ENCODE assay signal across 10 cellular contexts in the genomic region with DNA sequence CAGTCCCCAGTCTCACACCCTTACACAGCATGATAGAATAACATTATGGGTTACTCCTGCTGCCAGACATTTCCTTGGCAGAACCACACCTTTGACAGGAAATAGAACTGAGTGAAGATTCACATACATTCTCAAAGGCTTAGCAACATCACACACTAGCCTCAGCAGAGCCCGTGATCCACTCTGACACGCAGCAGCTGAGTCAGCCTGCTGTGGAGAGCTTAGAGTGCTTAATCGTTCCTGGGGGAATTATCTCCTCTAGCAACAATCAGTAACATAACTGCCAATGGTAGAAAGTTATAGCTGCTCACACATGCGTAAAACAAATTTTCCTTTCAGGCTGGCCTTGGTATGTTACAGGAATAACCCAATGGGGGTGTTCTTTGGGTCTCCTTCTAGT.
DNase-seq lines count a peak whose midpoint lies in the region; ATAC-seq and TF ChIP-seq lines count a peak whose summit lies in the region.
"Had no signal": no experiment of that assay in that cellular context is flagged by ENCODE, and none has a peak within 500 bp of the region (broad histone marks: within the 10 kb centered on the region; RNA-seq: fewer than 3 reads in every experiment).

No MANE protein-coding gene starts in this region.

- H3K9ac ChIP-seq in BLaER1 treated with 17β-estradiol and CSF1 and Interleukin-3, amounts not matched to agents 10 nM and 100 nM: no peak overlapping the region

- no peak overlapping the region for H3K4me3 Mint-ChIP-seq in activated CD4-positive, alpha-beta T cell treated with anti-CD3 and anti-CD28 coated beads for 36 hours
- H3K4me3 Mint-ChIP-seq: activated naive CD8-positive, alpha-beta T cell treated with anti-CD3 and anti-CD28 coated beads, Interleukin-2, amount 10 ng/mL, durations not matched to agents 7 days and 5 days had no signal

- no peak overlapping the region for H3K27ac ChIP-seq in BLaER1 treated with 17β-estradiol and CSF1 and Interleukin-3, amounts not matched to agents 10 nM and 100 nM
- no peak overlapping the region for H3K27ac ChIP-seq in esophagus muscularis mucosa (replicated peaks in 1 of 4)
- H3K27ac ChIP-seq: lower lobe of right lung had no signal

- peaks cover 0 to 17% (median 7%) of the 10 kb centered on the region in 10 experiments; a peak in 9 of 20 replicates for H3K4me1 ChIP-seq in BLaER1 treated with 17β-estradiol and CSF1 and Interleukin-3, amounts not matched to agents 10 nM and 100 nM
- peaks cover 0 to 4% (median 2%) of the 10 kb centered on the region in 4 donors for H3K4me1 ChIP-seq in esophagus muscularis mucosa

- no peak overlapping the region for H3K27ac Mint-ChIP-seq in activated CD4-positive, alpha-beta T cell treated with anti-CD3 and anti-CD28 coated beads for 36 hours
- H3K27ac Mint-ChIP-seq: activated naive CD8-positive, alpha-beta T cell treated with anti-CD3 and anti-CD28 coated beads, Interleukin-2, amount 10 ng/mL, durations not matched to agents 7 days and 5 days had no signal

- ATAC-seq in activated CD4-positive, alpha-beta T cell treated with anti-CD3 and anti-CD28 coated beads for 36 hours: no peak

- no peaks in the 10 kb centered on the region for H3K27me3 ChIP-seq in BLaER1 treated with 17β-estradiol and CSF1 and Interleukin-3, amounts not matched to agents 10 nM and 100 nM
- H3K27me3 ChIP-seq in esophagus muscularis mucosa: no peaks in the 10 kb centered on the region

- no peaks in the 10 kb centered on the region for H4K20me1 ChIP-seq in BLaER1 treated with 17β-estradiol and CSF1 and Interleukin-3, amounts not matched to agents 10 nM and 100 nM

- DNase-seq in NCI-H128 (lab: John Stamatoyannopoulos, UW; ENCODE audit: unreplicated experiment): peak; percentile 20
- peak; percentile 93 for DNase-seq in astrocyte of the hippocampus (ENCODE audit: low read depth, low spot score)
- DNase-seq in left kidney (ENCODE audit: low read depth, low spot score): peak; percentile 46
- DNase-seq in cerebellar cortex (ENCODE audit: low spot score): no peak
- no peak for DNase-seq in HT-29 (ENCODE audit: low spot score)
- no peak for DNase-seq in activated CD4-positive, alpha-beta T cell treated with anti-CD3 and anti-CD28 coated beads for 36 hours
- no peak for DNase-seq in esophagus muscularis mucosa (ENCODE audit: extremely low spot score)
- DNase-seq: activated naive CD8-positive, alpha-beta T cell treated with anti-CD3 and anti-CD28 coated beads, Interleukin-2, amount 10 ng/mL, durations not matched to agents 7 days and 5 days; lower lobe of right lung had no signal

- no peaks in the 10 kb centered on the region for H3K9me3 ChIP-seq in BLaER1 treated with 17β-estradiol and CSF1 and Interleukin-3, amounts not matched to agents 10 nM and 100 nM (replicated peaks in 1 of 11)
- H3K9me3 ChIP-seq in esophagus muscularis mucosa: no peaks in the 10 kb centered on the region
- H3K9me3 ChIP-seq: lower lobe of right lung had no signal

- H3K9me3 Mint-ChIP-seq in activated CD4-positive, alpha-beta T cell treated with anti-CD3 and anti-CD28 coated beads for 36 hours (ENCODE audit: low read depth): no peaks in the 10 kb centered on the region
- H3K9me3 Mint-ChIP-seq: activated naive CD8-positive, alpha-beta T cell treated with anti-CD3 and anti-CD28 coated beads, Interleukin-2, amount 10 ng/mL, durations not matched to agents 7 days and 5 days had no signal

- H3K4me1 Mint-ChIP-seq in activated CD4-positive, alpha-beta T cell treated with anti-CD3 and anti-CD28 coated beads for 36 hours: no peaks in the 10 kb centered on the region
- H3K4me1 Mint-ChIP-seq: activated naive CD8-positive, alpha-beta T cell treated with anti-CD3 and anti-CD28 coated beads, Interleukin-2, amount 10 ng/mL, durations not matched to agents 7 days and 5 days had no signal

- no peak for TF ChIP-seq POLR2A in esophagus muscularis mucosa (IDR thresholded peaks at IDR 0.05; ENCODE audit: low read depth)

- H3K4me3 ChIP-seq in BLaER1 treated with 17β-estradiol and CSF1 and Interleukin-3, amounts not matched to agents 10 nM and 100 nM: no peak overlapping the region
- H3K4me3 ChIP-seq in esophagus muscularis mucosa: no peak overlapping the region
- H3K4me3 ChIP-seq: lower lobe of right lung had no signal

- no peak for TF ChIP-seq CTCF in esophagus muscularis mucosa (IDR thresholded peaks at IDR 0.05)

- no peak for TF ChIP-seq EP300 in esophagus muscularis mucosa (IDR thresholded peaks at IDR 0.05)

- POLR2A ChIA-PET in activated CD4-positive, alpha-beta T cell treated with anti-CD3 and anti-CD28 coated beads for 36 hours (lab: Charles Lee): no interaction called here

- no peaks in the 10 kb centered on the region for H3K36me3 ChIP-seq in BLaER1 treated with 17β-estradiol and CSF1 and Interleukin-3, amounts not matched to agents 10 nM and 100 nM
- no peaks in the 10 kb centered on the region for H3K36me3 ChIP-seq in esophagus muscularis mucosa
- H3K36me3 ChIP-seq: lower lobe of right lung had no signal

- no peaks in the 10 kb centered on the region for H3K36me3 Mint-ChIP-seq in activated CD4-positive, alpha-beta T cell treated with anti-CD3 and anti-CD28 coated beads for 36 hours (ENCODE audit: low read depth)
- H3K36me3 Mint-ChIP-seq: activated naive CD8-positive, alpha-beta T cell treated with anti-CD3 and anti-CD28 coated beads, Interleukin-2, amount 10 ng/mL, durations not matched to agents 7 days and 5 days had no signal

- WGBS in esophagus muscularis mucosa: 42% methylated on average over 4 of the region's 4 CpGs

- H3K27me3 Mint-ChIP-seq in activated CD4-positive, alpha-beta T cell treated with anti-CD3 and anti-CD28 coated beads for 36 hours: peaks cover 4% of the 10 kb centered on the region
- H3K27me3 Mint-ChIP-seq: activated naive CD8-positive, alpha-beta T cell treated with anti-CD3 and anti-CD28 coated beads, Interleukin-2, amount 10 ng/mL, durations not matched to agents 7 days and 5 days had no signal

- CTCF ChIA-PET in activated CD4-positive, alpha-beta T cell treated with anti-CD3 and anti-CD28 coated beads for 36 hours (lab: Charles Lee): interaction anchor here (0.6 kb wide), 1 partner anchor 12 kb away, joined by 3 read pairs; no protein-coding TSS in a partner anchor

- H3K4me2 ChIP-seq in BLaER1 treated with 17β-estradiol and CSF1 and Interleukin-3, amounts not matched to agents 10 nM and 100 nM: peak overlapping the region in 8 of 11 experiments; percentile 1 to 33 (median 18); a peak in 8 of 22 replicates

- intact Hi-C loops in activated CD4-positive, alpha-beta T cell treated with anti-CD3 and anti-CD28 coated beads for 36 hours (cut with DNase I, micrococcal nuclease): no loop called here
- intact Hi-C loops in esophagus muscularis mucosa (cut with DNase I): no loop called here

Comparison
In these comparisons a context has a peak if more than half of its experiments do, and no peak if none do; other contexts are left out.
1. DNase-seq: peak in NCI-H128 (single experiment), astrocyte of the hippocampus (single experiment) and left kidney (single experiment); none in cerebellar cortex (single experiment), HT-29 (single experiment), activated CD4-positive, alpha-beta T cell treated with anti-CD3 and anti-CD28 coated beads for 36 hours (single experiment) and esophagus muscularis mucosa (single experiment).